In the genomic region with DNA sequence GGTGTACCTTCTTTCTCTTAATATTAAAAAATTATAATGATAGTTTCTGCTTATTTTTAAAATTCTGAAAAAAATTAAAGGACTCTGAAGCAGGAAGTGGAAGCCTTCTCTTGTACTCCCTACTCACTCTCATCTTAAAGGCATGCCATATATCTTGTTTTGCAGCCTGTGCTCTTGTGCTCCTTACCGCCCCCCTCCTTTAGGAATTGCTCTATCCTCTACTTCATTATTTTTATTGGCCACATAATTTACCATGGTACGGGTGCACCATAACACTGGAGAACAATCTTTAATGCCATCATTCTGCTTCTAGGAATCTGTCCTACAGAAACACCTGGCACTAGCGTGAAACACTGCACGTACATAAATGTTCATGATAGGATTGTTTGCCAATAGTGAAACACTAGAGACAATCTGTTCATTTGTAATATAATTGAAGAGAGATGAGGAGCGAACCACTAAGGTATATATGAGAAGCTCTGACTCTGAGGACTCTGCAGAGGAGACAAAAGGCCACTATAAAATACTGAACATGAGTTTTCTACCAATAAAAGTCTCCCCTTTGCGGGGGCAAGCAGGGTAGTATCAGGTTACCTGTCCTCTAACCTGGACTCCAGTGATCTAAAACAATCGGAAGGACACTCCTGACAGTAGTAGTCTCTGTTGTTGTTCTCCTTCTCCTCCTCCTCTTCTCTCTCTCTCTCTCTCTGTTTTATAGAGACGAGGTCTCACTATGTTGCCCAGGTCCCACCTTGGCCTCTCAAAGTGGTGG, we compare ENCODE assay signal across 12 cellular contexts. TPM values are rescaled to one million over a fixed set of nuclear protein-coding genes. Genes with fewer than 3 reads are reported as not detected.
A peak's percentile ranks its signal among the peaks of the same experiment; 100 is the strongest.
DNase-seq lines count a peak whose midpoint lies in the region; ATAC-seq and TF ChIP-seq lines count a peak whose summit lies in the region.
"Had no signal": no experiment of that assay in that cellular context is flagged by ENCODE, and none has a peak within 500 bp of the region (broad histone marks: within the 10 kb centered on the region; RNA-seq: fewer than 3 reads in every experiment).

No MANE protein-coding gene starts in this region.

- H3K36me3 ChIP-seq in lower lobe of right lung (no peaks in the 10 kb centered on the region), testis (ENCODE audit: low read depth, missing control alignments) (no peaks in the 10 kb centered on the region)
- H3K36me3 ChIP-seq: neural progenitor cell had no signal

- H3K27me3 ChIP-seq in lower lobe of right lung (ENCODE audit: low read depth) (no peaks in the 10 kb centered on the region), testis (no peaks in the 10 kb centered on the region)
- H3K27me3 ChIP-seq: neural progenitor cell had no signal

- H3K9me3 ChIP-seq in lower lobe of right lung (no peaks in the 10 kb centered on the region), testis (no peaks in the 10 kb centered on the region)

- intact Hi-C loops in lower lobe of right lung (cut with DNase I), result no loop called here
- intact Hi-C loops in testis (cut with DNase I; ENCODE audit: low total_unique reads), result no loop called here

- ATAC-seq in lower lobe of right lung (peak; percentile 67 to 74), HG02852 (IDR thresholded peaks at IDR 0.05; ENCODE audit: unreplicated experiment) (no peak), HG03342 (IDR thresholded peaks at IDR 0.05; ENCODE audit: unreplicated experiment) (no peak)
- ATAC-seq: Right ventricle myocardium inferior had no signal

- DNase-seq in DMS 273 treated with DMSO at 0.1 percent for 48 hours (lab: John Stamatoyannopoulos, UW), result peak; percentile 9
- peak; percentile 28 for DNase-seq in NCI-H146 treated with DMSO at 0.1 percent for 48 hours (lab: John Stamatoyannopoulos, UW; ENCODE audit: unreplicated experiment)
- DNase-seq in astrocyte of the spinal cord (ENCODE audit: low read depth, low spot score), result peak; percentile 65
- DNase-seq in lower lobe of right lung, result no peak
- DNase-seq in testis, result no peak
- DNase-seq in effector CD8-positive, alpha-beta T cell (lab: John Stamatoyannopoulos, UW), result no peak
- DNase-seq: glutamatergic neuron had no signal

- no peak overlapping the region for H3K27ac ChIP-seq in lower lobe of right lung
- H3K27ac ChIP-seq in testis, result no peak overlapping the region
- H3K27ac ChIP-seq: HL-60, neural progenitor cell had no signal

- TF ChIP-seq CTCF in astrocyte of the spinal cord (IDR thresholded peaks at IDR 0.05; ENCODE audit: low read depth, low read length) (peak; percentile 33), lower lobe of right lung (IDR thresholded peaks at IDR 0.05) (no peak), testis (IDR thresholded peaks at IDR 0.05) (no peak)

- H3K4me3 ChIP-seq in astrocyte of the spinal cord (ENCODE audit: low read depth, low read length), result no peak overlapping the region
- H3K4me3 ChIP-seq in lower lobe of right lung, result no peak overlapping the region
- no peak overlapping the region for H3K4me3 ChIP-seq in testis
- H3K4me3 ChIP-seq: neural progenitor cell had no signal

- 49 to 55% methylated on average over 8 of the region's 8 CpGs for WGBS in testis, 2 donors

- in situ Hi-C loops in astrocyte of the spinal cord (cut with HindIII; ENCODE audit: low sequenced_read_pairs), result no loop called here

- peaks cover 31% of the 10 kb centered on the region for H3K4me1 ChIP-seq in lower lobe of right lung
- peaks cover 12% of the 10 kb centered on the region for H3K4me1 ChIP-seq in testis
- H3K4me1 ChIP-seq: neural progenitor cell had no signal

- TF ChIP-seq POLR2A in testis (IDR thresholded peaks at IDR 0.05), result no peak

RNA-seq across cellular contexts. Expression of gene NYNRIN, which starts 6.3 kb away (rescaled TPM):
- total RNA-seq in lower lobe of right lung (17.9 TPM), testis (10 to 100 TPM; 21.8 TPM)
- polyA plus RNA-seq in testis (ENCODE audit: insufficient read depth, low read depth, low replicate concordance), result 22.0 TPM

RNA-seq across cellular contexts. Expression of gene NFATC4, which starts 24.5 kb away (rescaled TPM):
- 37.0 TPM for total RNA-seq in lower lobe of right lung
- 10 to 100 TPM; 40.9 to 53.5 TPM for total RNA-seq in testis
- polyA plus RNA-seq in testis (ENCODE audit: insufficient read depth, low read depth, low replicate concordance), result 83.6 TPM

RNA-seq across cellular contexts. Expression of gene CBLN3, which starts 37.0 kb away (rescaled TPM):
- total RNA-seq in lower lobe of right lung (2.3 TPM), testis (10 to 100 TPM; 13.5 to 17.0 TPM)
- polyA plus RNA-seq in testis (ENCODE audit: insufficient read depth, low read depth, low replicate concordance), result 9.0 TPM

RNA-seq across cellular contexts. Expression of gene KHNYN, which starts 37.2 kb away (rescaled TPM):
- total RNA-seq in lower lobe of right lung (61.4 TPM), testis (10 to 100 TPM; 52.0 to 66.0 TPM)
- 27.9 TPM for polyA plus RNA-seq in testis (ENCODE audit: insufficient read depth, low read depth, low replicate concordance)

RNA-seq across cellular contexts. Expression of gene SDR39U1, which starts 50.1 kb away (rescaled TPM):
- total RNA-seq in lower lobe of right lung (61.6 TPM), testis (10 to 100 TPM; 76.7 to 86.1 TPM)
- 76.6 TPM for polyA plus RNA-seq in testis (ENCODE audit: insufficient read depth, low read depth, low replicate concordance)

Comparison
In these comparisons a context has a peak if more than half of its experiments do, and no peak if none do; other contexts are left out.
1. DNase-seq: peak in DMS 273 treated with DMSO at 0.1 percent for 48 hours (single experiment), NCI-H146 treated with DMSO at 0.1 percent for 48 hours (single experiment) and astrocyte of the spinal cord (single experiment); none in lower lobe of right lung (single experiment), testis (single experiment) and effector CD8-positive, alpha-beta T cell (single experiment).
2. ATAC-seq: peak in lower lobe of right lung (2 of 2); none in HG02852 (single experiment) and HG03342 (single experiment).